In the genomic region with DNA sequence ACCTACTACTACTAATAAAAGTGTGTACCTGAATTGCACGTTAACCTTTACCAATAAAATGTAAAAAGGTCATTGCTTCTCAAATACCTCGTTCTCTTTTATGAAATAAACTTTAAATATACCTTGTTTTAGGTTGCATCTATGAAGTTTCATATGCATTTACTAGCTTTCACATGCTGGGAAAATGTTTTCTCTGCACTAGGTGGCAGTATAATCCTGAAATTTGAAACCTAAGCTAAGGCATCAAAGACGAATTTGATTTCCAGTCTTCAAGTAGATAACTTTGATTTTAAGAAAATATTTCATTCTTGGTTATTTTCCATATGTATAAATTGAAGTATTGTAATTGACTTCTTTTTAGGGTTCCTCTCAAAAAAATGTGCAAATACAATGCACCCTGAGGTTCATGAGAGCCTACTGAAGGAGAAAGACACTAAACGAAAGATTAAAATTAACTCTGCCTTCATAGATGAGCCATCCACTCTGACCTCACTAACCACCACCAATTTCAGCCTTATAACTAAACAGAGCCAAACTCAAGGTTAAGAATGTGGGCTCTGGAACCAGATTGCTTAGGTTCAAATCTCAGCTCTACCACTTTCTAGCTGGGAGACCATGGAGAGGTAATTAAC, we compare ENCODE assay signal across 1 cellular context.
TF ChIP-seq lines count a peak whose summit lies in the region.

No MANE protein-coding gene starts in this region.

TF ChIP-seq in neural cell, 6 proteins besides CTCF, POLR2A, EP300 and RAD21 (continued from another document):
- TF ChIP-seq, protein P1, sequence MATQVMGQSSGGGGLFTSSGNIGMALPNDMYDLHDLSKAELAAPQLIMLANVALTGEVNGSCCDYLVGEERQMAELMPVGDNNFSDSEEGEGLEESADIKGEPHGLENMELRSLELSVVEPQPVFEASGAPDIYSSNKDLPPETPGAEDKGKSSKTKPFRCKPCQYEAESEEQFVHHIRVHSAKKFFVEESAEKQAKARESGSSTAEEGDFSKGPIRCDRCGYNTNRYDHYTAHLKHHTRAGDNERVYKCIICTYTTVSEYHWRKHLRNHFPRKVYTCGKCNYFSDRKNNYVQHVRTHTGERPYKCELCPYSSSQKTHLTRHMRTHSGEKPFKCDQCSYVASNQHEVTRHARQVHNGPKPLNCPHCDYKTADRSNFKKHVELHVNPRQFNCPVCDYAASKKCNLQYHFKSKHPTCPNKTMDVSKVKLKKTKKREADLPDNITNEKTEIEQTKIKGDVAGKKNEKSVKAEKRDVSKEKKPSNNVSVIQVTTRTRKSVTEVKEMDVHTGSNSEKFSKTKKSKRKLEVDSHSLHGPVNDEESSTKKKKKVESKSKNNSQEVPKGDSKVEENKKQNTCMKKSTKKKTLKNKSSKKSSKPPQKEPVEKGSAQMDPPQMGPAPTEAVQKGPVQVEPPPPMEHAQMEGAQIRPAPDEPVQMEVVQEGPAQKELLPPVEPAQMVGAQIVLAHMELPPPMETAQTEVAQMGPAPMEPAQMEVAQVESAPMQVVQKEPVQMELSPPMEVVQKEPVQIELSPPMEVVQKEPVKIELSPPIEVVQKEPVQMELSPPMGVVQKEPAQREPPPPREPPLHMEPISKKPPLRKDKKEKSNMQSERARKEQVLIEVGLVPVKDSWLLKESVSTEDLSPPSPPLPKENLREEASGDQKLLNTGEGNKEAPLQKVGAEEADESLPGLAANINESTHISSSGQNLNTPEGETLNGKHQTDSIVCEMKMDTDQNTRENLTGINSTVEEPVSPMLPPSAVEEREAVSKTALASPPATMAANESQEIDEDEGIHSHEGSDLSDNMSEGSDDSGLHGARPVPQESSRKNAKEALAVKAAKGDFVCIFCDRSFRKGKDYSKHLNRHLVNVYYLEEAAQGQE (IDR thresholded peaks at IDR 0.05; ENCODE audit: borderline replicate concordance), result no peak
- TF ChIP-seq MXI1 (conservative IDR thresholded peaks at IDR 0.05; ENCODE audit: poor library complexity, severe bottlenecking), result no peak
- TF ChIP-seq SMC3 (conservative IDR thresholded peaks at IDR 0.05; ENCODE audit: poor library complexity), result peak; percentile 75
